Comparison of ENCODE assay signal across 8 cellular contexts in genomic region chr1:245893025-245893424, GRCh38.
"Had no signal": no experiment of that assay in that cellular context is flagged by ENCODE, and none has a peak within 500 bp of the region (broad histone marks: within the 10 kb centered on the region; RNA-seq: fewer than 3 reads in every experiment).

No MANE protein-coding gene starts in this region.

- ATAC-seq: HepG2 had no signal

- FAIRE-seq: HepG2, HTR-8/SVneo had no signal

- H3K27ac Mint-ChIP-seq: IgD-negative memory B cell had no signal

- H3K27ac ChIP-seq: HL-60, KMS-11 had no signal

- H3K4me3 Mint-ChIP-seq: IgD-negative memory B cell had no signal

- H3K9ac ChIP-seq: KMS-11 had no signal

- DNase-seq: IMR-90, KBM-7, KG1 had no signal

- H3K27me3 Mint-ChIP-seq: IgD-negative memory B cell had no signal

- H3K4me2 ChIP-seq: KMS-11 had no signal
